ENCODE assay signal across 12 cellular contexts in the genomic region with DNA sequence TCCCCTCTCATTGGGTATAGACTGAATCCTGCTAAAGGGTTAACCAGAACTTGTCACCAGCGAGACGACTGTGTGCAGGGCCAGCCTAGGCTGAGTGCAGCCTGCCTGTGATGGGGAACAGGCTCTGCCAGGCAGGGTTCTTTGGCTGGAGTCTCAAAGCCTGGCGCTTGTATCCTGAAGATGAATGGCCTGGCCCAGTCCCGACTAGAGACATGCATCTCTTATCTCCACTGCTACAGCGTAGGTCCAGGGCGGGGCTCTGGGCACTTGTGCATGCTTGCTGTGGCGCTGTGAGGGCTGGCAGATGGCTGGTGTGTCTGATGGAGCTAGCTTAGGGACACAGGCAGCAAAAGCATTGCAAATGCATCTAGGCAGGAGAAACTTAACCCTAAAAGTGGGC. TPM values are rescaled to one million over a fixed set of nuclear protein-coding genes. Genes with fewer than 3 reads are reported as not detected.
A peak's percentile ranks its signal among the peaks of the same experiment; 100 is the strongest.
DNase-seq lines count a peak whose midpoint lies in the region; ATAC-seq, FAIRE-seq and TF ChIP-seq lines count a peak whose summit lies in the region.
"Had no signal": no experiment of that assay in that cellular context is flagged by ENCODE, and none has a peak within 500 bp of the region (broad histone marks: within the 10 kb centered on the region; RNA-seq: fewer than 3 reads in every experiment).

No MANE protein-coding gene starts in this region.

- H2BK120ac ChIP-seq in neuronal stem cell (ENCODE audit: low read depth, low read length): no peak overlapping the region

- H4K91ac ChIP-seq in neuronal stem cell (ENCODE audit: low read depth, low read length, poor library complexity): no peak overlapping the region

- FAIRE-seq in HTR-8/SVneo (lab: Jason Lieb, UNC): no peak

- H2BK15ac ChIP-seq in neuronal stem cell (ENCODE audit: low read length): no peak overlapping the region

- H3K14ac ChIP-seq in neuronal stem cell (ENCODE audit: low read length): no peak overlapping the region

- H3K4me1 ChIP-seq in neuronal stem cell (ENCODE audit: control insufficient read depth in 2 of 2, insufficient read depth in 1 of 2, low read depth in 1 of 2, low read length in 2 of 2) (peaks cover 12 to 20% of the 10 kb centered on the region in 2 donors), uterus (peaks cover 0 to 6% of the 10 kb centered on the region in 2 donors), smooth muscle cell (ENCODE audit: low read depth) (peaks cover 18% of the 10 kb centered on the region)
- H3K4me1 ChIP-seq: BLaER1, SJSA1 had no signal

- DNase-seq in DMS79 treated with DMSO at 0.1 percent for 48 hours (lab: John Stamatoyannopoulos, UW) (peak; percentile 57), NCI-H69 (lab: John Stamatoyannopoulos, UW) (peak; percentile 48), erythroblast (lab: John Stamatoyannopoulos, UW) (peak; percentile 54 to 73), neuronal stem cell (ENCODE audit: low spot score) (no peak), HTR-8/SVneo (ENCODE audit: insufficient read length, low spot score) (no peak), uterus (no peak), smooth muscle cell (lab: John Stamatoyannopoulos, UW; ENCODE audit: unreplicated experiment) (no peak)
- DNase-seq: esophagus squamous epithelium, NCI-H2081 had no signal

- ATAC-seq in GM19463 (IDR thresholded peaks at IDR 0.05; ENCODE audit: unreplicated experiment): no peak

- H3K4me2 ChIP-seq in neuronal stem cell (ENCODE audit: insufficient read depth, low read length, poor library complexity, severe bottlenecking): no peak overlapping the region
- no peak overlapping the region for H3K4me2 ChIP-seq in smooth muscle cell
- H3K4me2 ChIP-seq: BLaER1 had no signal

- no peaks in the 10 kb centered on the region for H3F3A ChIP-seq in smooth muscle cell (ENCODE audit: low read depth)

- WGBS in neuronal stem cell (ENCODE audit: extremely low coverage in 2 of 2, insufficient read length in 2 of 2, insufficient replicate concordance in 1 of 2), 2 donors: no CpG with 5 or more reads among the region's 7 CpGs
- WGBS in smooth muscle cell (ENCODE audit: low lambda C conversion rate): 43% methylated on average over 7 of the region's 7 CpGs

- H3K9me3 ChIP-seq in neuronal stem cell (replicated peaks in 1 of 2; ENCODE audit: control insufficient read depth in 2 of 2, insufficient read depth in 1 of 2, low read depth in 1 of 2, low read length in 2 of 2) (no peaks in the 10 kb centered on the region), uterus (no peaks in the 10 kb centered on the region), smooth muscle cell (replicated peaks; ENCODE audit: low read depth) (no peaks in the 10 kb centered on the region)
- H3K9me3 ChIP-seq: BLaER1, esophagus squamous epithelium, SJSA1 had no signal

- no peaks in the 10 kb centered on the region for H3K79me1 ChIP-seq in neuronal stem cell (ENCODE audit: low read depth, low read length)

- TF ChIP-seq CTCF in uterus (IDR thresholded peaks at IDR 0.05) (no peak), smooth muscle cell (IDR thresholded peaks at IDR 0.05; ENCODE audit: borderline replicate concordance, insufficient read depth, poor library complexity, severe bottlenecking) (no peak)

- H3K9ac ChIP-seq in neuronal stem cell (ENCODE audit: low read depth, low read length, poor library complexity) (no peak overlapping the region), smooth muscle cell (ENCODE audit: low read depth) (no peak overlapping the region)
- H3K9ac ChIP-seq: BLaER1 had no signal

- no peak overlapping the region for H2AK5ac ChIP-seq in neuronal stem cell (ENCODE audit: low read depth, low read length)

- H3K79me2 ChIP-seq in smooth muscle cell (ENCODE audit: low read depth): no peaks in the 10 kb centered on the region

- H3K23ac ChIP-seq in neuronal stem cell (ENCODE audit: low read depth, low read length, poor library complexity): no peak overlapping the region

- no peaks in the 10 kb centered on the region for H4K20me1 ChIP-seq in smooth muscle cell (ENCODE audit: low read depth)
- H4K20me1 ChIP-seq: BLaER1 had no signal

- no peaks in the 10 kb centered on the region for H3K36me3 ChIP-seq in neuronal stem cell (replicated peaks in 1 of 2; ENCODE audit: control insufficient read depth in 2 of 2, insufficient read depth in 2 of 2, low read length in 2 of 2)
- no peaks in the 10 kb centered on the region for H3K36me3 ChIP-seq in uterus
- H3K36me3 ChIP-seq in smooth muscle cell (ENCODE audit: low read depth): no peaks in the 10 kb centered on the region
- H3K36me3 ChIP-seq: BLaER1, esophagus squamous epithelium, SJSA1 had no signal

- H3K27me3 ChIP-seq in neuronal stem cell (ENCODE audit: control insufficient read depth in 3 of 3, insufficient read depth in 3 of 3, low read depth in 1 of 3, low read length in 3 of 3): no peaks in the 10 kb centered on the region
- no peaks in the 10 kb centered on the region for H3K27me3 ChIP-seq in uterus
- H3K27me3 ChIP-seq in smooth muscle cell (ENCODE audit: low read depth): no peaks in the 10 kb centered on the region
- H3K27me3 ChIP-seq: BLaER1, esophagus squamous epithelium, SJSA1 had no signal

- H3K18ac ChIP-seq in neuronal stem cell (ENCODE audit: low read length): peak overlapping the region; percentile 55

- no peak overlapping the region for H4K8ac ChIP-seq in neuronal stem cell (ENCODE audit: low read depth, low read length)

- H3K4ac ChIP-seq in neuronal stem cell (ENCODE audit: low read length): no peak overlapping the region

- peak overlapping the region; percentile 68 for H2BK5ac ChIP-seq in neuronal stem cell (ENCODE audit: low read length)

- intact Hi-C loops in uterus (cut with DNase I; ENCODE audit: low total_unique reads): no loop called here

- TF ChIP-seq POLR2A in erythroblast (IDR thresholded peaks at IDR 0.05; ENCODE audit: low read length) (no peak), uterus (IDR thresholded peaks at IDR 0.05) (no peak)

- no peak overlapping the region for H3K4me3 ChIP-seq in neuronal stem cell (ENCODE audit: low read length in 2 of 2)
- no peak overlapping the region for H3K4me3 ChIP-seq in uterus
- no peak overlapping the region for H3K4me3 ChIP-seq in smooth muscle cell
- H3K4me3 ChIP-seq: BLaER1, esophagus squamous epithelium, SJSA1 had no signal

- H2AFZ ChIP-seq in neuronal stem cell (ENCODE audit: low read length) (peak overlapping the region; percentile 31), smooth muscle cell (ENCODE audit: low read depth) (no peak overlapping the region)

- no peak overlapping the region for H2BK12ac ChIP-seq in neuronal stem cell (ENCODE audit: low read length)

- no peak overlapping the region for H3K27ac ChIP-seq in neuronal stem cell (replicated peaks; ENCODE audit: low read length)
- no peak overlapping the region for H3K27ac ChIP-seq in uterus
- no peak overlapping the region for H3K27ac ChIP-seq in smooth muscle cell (ENCODE audit: low read depth)
- H3K27ac ChIP-seq: BLaER1, SJSA1 had no signal

RNA-seq across cellular contexts. Expression of a gene that starts 50.1 kb away (rescaled TPM):
- polyA plus RNA-seq in neuronal stem cell (2013, experiment 1 of 2): 2.0 TPM
- 2.0 TPM for polyA plus RNA-seq in neuronal stem cell (2013, experiment 2 of 2)
- 1 to 10 TPM; 1.8 to 9.1 (median 4.2) TPM for total RNA-seq in uterus
- total RNA-seq in smooth muscle cell: 0.36 TPM in 1 of 2 replicates, not detected in the other
- 0.51 and 0.60 TPM in 2 replicates for polyA plus RNA-seq in smooth muscle cell
- total RNA-seq: SJSA1 had no signal

RNA-seq across cellular contexts. Expression of a gene that starts 50.2 kb away (rescaled TPM):
- polyA plus RNA-seq in neuronal stem cell (2013, experiment 1 of 2): 2.6 TPM
- polyA plus RNA-seq in neuronal stem cell (2013, experiment 2 of 2): 2.3 TPM
- total RNA-seq in uterus (1 to 10 TPM in 3 of 4 donors, not detected in 1; 1.3 to 4.6 (median 2.8) TPM), smooth muscle cell (0.22 TPM in 1 of 2 replicates, not detected in the other)
- polyA plus RNA-seq in smooth muscle cell: 0.40 and 0.58 TPM in 2 replicates
- total RNA-seq: SJSA1 had no signal

Comparison
In these comparisons a context has a peak if more than half of its experiments do, and no peak if none do; other contexts are left out.
1. DNase-seq: peak in DMS79 treated with DMSO at 0.1 percent for 48 hours (single experiment), NCI-H69 (single experiment) and erythroblast (2 of 2); none in neuronal stem cell (single experiment), HTR-8/SVneo (single experiment), uterus (0 of 2) and smooth muscle cell (single experiment).